In the genomic region with DNA sequence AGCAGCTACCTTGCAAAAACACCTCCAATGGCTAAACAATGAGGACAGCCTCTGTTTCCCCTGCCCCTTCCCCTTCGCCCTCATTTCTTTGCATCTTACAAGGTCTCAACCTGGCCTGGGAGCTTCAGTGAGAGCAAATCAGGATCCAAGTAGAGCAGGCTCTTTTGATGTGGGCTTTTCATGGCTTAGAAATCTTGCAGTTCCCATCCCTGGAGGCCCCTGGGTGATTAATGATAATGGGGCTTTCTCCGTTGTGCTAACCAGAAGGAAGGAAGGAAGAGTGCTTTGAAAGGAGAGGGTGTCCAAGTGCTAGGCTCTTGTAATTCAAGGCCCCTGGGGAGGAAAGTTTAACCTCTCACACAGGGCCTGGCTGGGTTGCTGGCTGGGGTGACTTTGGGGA, we compare ENCODE assay signal across 30 cellular contexts. TPM values are rescaled to one million over a fixed set of nuclear protein-coding genes. Genes with fewer than 3 reads are reported as not detected.
"Had no signal": no experiment of that assay in that cellular context is flagged by ENCODE, and none has a peak within 500 bp of the region (broad histone marks: within the 10 kb centered on the region; RNA-seq: fewer than 3 reads in every experiment).

No MANE protein-coding gene starts in this region.

- H3K27me3 Mint-ChIP-seq: activated CD4-positive, alpha-beta memory T cell treated with anti-CD3 and anti-CD28 coated beads, Interleukin-2, amount 10 ng/mL, durations not matched to agents 7 days and 5 days; activated CD4-positive, alpha-beta T cell treated with anti-CD3 and anti-CD28 coated beads, Interleukin-2, amount 10 ng/mL, durations not matched to agents 7 days and 5 days had no signal

- DNase-seq: activated CD4-positive, alpha-beta memory T cell treated with anti-CD3 and anti-CD28 coated beads, Interleukin-2, amount 10 ng/mL, durations not matched to agents 7 days and 5 days; activated CD4-positive, alpha-beta T cell treated with anti-CD3 and anti-CD28 coated beads for 1 hour; activated CD4-positive, alpha-beta T cell treated with anti-CD3 and anti-CD28 coated beads for 4 hours; activated CD4-positive, alpha-beta T cell treated with anti-CD3 and anti-CD28 coated beads, Interleukin-2, amount 10 ng/mL, durations not matched to agents 7 days and 5 days; activated CD4-positive, alpha-beta T cell treated with anti-CD3 and anti-CD28 coated beads, Interleukin-2, amount 50 U/mL, for 4 hours; activated CD8-positive, alpha-beta memory T cell treated with anti-CD3 and anti-CD28 coated beads, Interleukin-2, amount 50 U/mL, for 48 hours; activated gamma-delta T cell; activated naive CD4-positive, alpha-beta T cell; activated naive CD4-positive, alpha-beta T cell treated with anti-CD3 and anti-CD28 coated beads, Interleukin-2, amount 10 ng/mL, durations not matched to agents 7 days and 5 days; activated naive CD8-positive, alpha-beta T cell treated with anti-CD3 and anti-CD28 coated beads, Interleukin-2, amount 10 ng/mL, durations not matched to agents 7 days and 5 days; activated T-cell treated with anti-CD3 and anti-CD28 coated beads for 4 hours; activated T-cell treated with anti-CD3 and anti-CD28 coated beads, Interleukin-2, amount 50 U/mL, for 24 hours; activated T-cell treated with anti-CD3 and anti-CD28 coated beads, Interleukin-2, amount 50 U/mL, for 72 hours; dorsolateral prefrontal cortex; effector memory CD4-positive, alpha-beta T cell; endodermal cell; foreskin fibroblast; head of caudate nucleus; T-helper 2 cell had no signal

- H3K4me1 ChIP-seq: ascending aorta, breast epithelium had no signal

- H3K36me3 Mint-ChIP-seq: activated naive CD4-positive, alpha-beta T cell treated with anti-CD3 and anti-CD28 coated beads, Interleukin-2, amount 10 ng/mL, durations not matched to agents 7 days and 5 days; activated naive CD4-positive, alpha-beta T cell treated with anti-CD3 and anti-CD28 coated beads, Interleukin-2, amount 50 U/mL, for 72 hours; activated naive CD8-positive, alpha-beta T cell treated with anti-CD3 and anti-CD28 coated beads, Interleukin-2, amount 10 ng/mL, durations not matched to agents 7 days and 5 days; brain; WTC11 had no signal

- H3K4me3 Mint-ChIP-seq: activated CD4-positive, alpha-beta memory T cell treated with anti-CD3 and anti-CD28 coated beads, Interleukin-2, amount 10 ng/mL, durations not matched to agents 7 days and 5 days; activated CD4-positive, alpha-beta T cell treated with anti-CD3 and anti-CD28 coated beads, Interleukin-2, amount 10 ng/mL, durations not matched to agents 7 days and 5 days; activated naive CD4-positive, alpha-beta T cell treated with anti-CD3 and anti-CD28 coated beads, Interleukin-2, amount 10 ng/mL, durations not matched to agents 7 days and 5 days; activated naive CD8-positive, alpha-beta T cell treated with anti-CD3 and anti-CD28 coated beads, Interleukin-2, amount 10 ng/mL, durations not matched to agents 7 days and 5 days; activated T-cell treated with anti-CD3 and anti-CD28 coated beads, Interleukin-2, amount 50 U/mL, for 24 hours; activated T-cell treated with anti-CD3 and anti-CD28 coated beads, Interleukin-2, amount 50 U/mL, for 72 hours; brain; central memory CD8-positive, alpha-beta T cell; dendritic cell treated with granulocyte-macrophage colony-stimulating factor and Interleukin-4, amounts not matched to agents 40 ng/mL and 50 ng/mL, for 4 days; endodermal cell; WTC11 had no signal

- H3K27ac ChIP-seq: ascending aorta, breast epithelium, cardiac muscle cell, coronary artery, dorsolateral prefrontal cortex, VCaP had no signal

- H3K4me3 ChIP-seq: ascending aorta, breast epithelium, cardiac muscle cell, coronary artery, dorsolateral prefrontal cortex had no signal

- H3K9me3 ChIP-seq: ascending aorta, breast epithelium had no signal

- H3K27ac Mint-ChIP-seq: activated CD4-positive, alpha-beta memory T cell treated with anti-CD3 and anti-CD28 coated beads, Interleukin-2, amount 10 ng/mL, durations not matched to agents 7 days and 5 days; activated CD4-positive, alpha-beta T cell treated with anti-CD3 and anti-CD28 coated beads, Interleukin-2, amount 10 ng/mL, durations not matched to agents 7 days and 5 days; activated naive CD4-positive, alpha-beta T cell treated with anti-CD3 and anti-CD28 coated beads, Interleukin-2, amount 10 ng/mL, durations not matched to agents 7 days and 5 days; activated naive CD4-positive, alpha-beta T cell treated with anti-CD3 and anti-CD28 coated beads, Interleukin-2, amount 50 U/mL, for 72 hours; activated naive CD8-positive, alpha-beta T cell treated with anti-CD3 and anti-CD28 coated beads, Interleukin-2, amount 10 ng/mL, durations not matched to agents 7 days and 5 days; activated T-cell treated with anti-CD3 and anti-CD28 coated beads, Interleukin-2, amount 50 U/mL, for 24 hours; activated T-cell treated with anti-CD3 and anti-CD28 coated beads, Interleukin-2, amount 50 U/mL, for 72 hours; dendritic cell treated with granulocyte-macrophage colony-stimulating factor and Interleukin-4, amounts not matched to agents 40 ng/mL and 50 ng/mL, for 4 days; endodermal cell; WTC11 had no signal

- H3K27me3 ChIP-seq: ascending aorta, breast epithelium, cardiac muscle cell had no signal

- H3K9me3 Mint-ChIP-seq: activated CD4-positive, alpha-beta memory T cell treated with anti-CD3 and anti-CD28 coated beads, Interleukin-2, amount 10 ng/mL, durations not matched to agents 7 days and 5 days; activated CD4-positive, alpha-beta T cell treated with anti-CD3 and anti-CD28 coated beads, Interleukin-2, amount 10 ng/mL, durations not matched to agents 7 days and 5 days; activated naive CD4-positive, alpha-beta T cell treated with anti-CD3 and anti-CD28 coated beads, Interleukin-2, amount 10 ng/mL, durations not matched to agents 7 days and 5 days; activated naive CD4-positive, alpha-beta T cell treated with anti-CD3 and anti-CD28 coated beads, Interleukin-2, amount 50 U/mL, for 72 hours; activated naive CD8-positive, alpha-beta T cell treated with anti-CD3 and anti-CD28 coated beads, Interleukin-2, amount 10 ng/mL, durations not matched to agents 7 days and 5 days; activated T-cell treated with anti-CD3 and anti-CD28 coated beads, Interleukin-2, amount 50 U/mL, for 24 hours; activated T-cell treated with anti-CD3 and anti-CD28 coated beads, Interleukin-2, amount 50 U/mL, for 72 hours; central memory CD8-positive, alpha-beta T cell; dendritic cell treated with granulocyte-macrophage colony-stimulating factor and Interleukin-4, amounts not matched to agents 40 ng/mL and 50 ng/mL, for 4 days; endodermal cell; WTC11 had no signal

- H3K36me3 ChIP-seq: ascending aorta, breast epithelium, cardiac muscle cell had no signal

- ATAC-seq: activated naive CD4-positive, alpha-beta T cell treated with anti-CD3 and anti-CD28 coated beads, Interleukin-2, amount 50 U/mL, for 72 hours; activated T-cell treated with anti-CD3 and anti-CD28 coated beads, Interleukin-2, amount 50 U/mL, for 72 hours; esophagus mucosa; WTC11 had no signal

- H3K4me1 Mint-ChIP-seq: activated CD4-positive, alpha-beta memory T cell treated with anti-CD3 and anti-CD28 coated beads, Interleukin-2, amount 10 ng/mL, durations not matched to agents 7 days and 5 days; activated CD4-positive, alpha-beta T cell treated with anti-CD3 and anti-CD28 coated beads, Interleukin-2, amount 10 ng/mL, durations not matched to agents 7 days and 5 days; activated naive CD4-positive, alpha-beta T cell treated with anti-CD3 and anti-CD28 coated beads, Interleukin-2, amount 10 ng/mL, durations not matched to agents 7 days and 5 days; activated naive CD8-positive, alpha-beta T cell treated with anti-CD3 and anti-CD28 coated beads, Interleukin-2, amount 10 ng/mL, durations not matched to agents 7 days and 5 days; central memory CD8-positive, alpha-beta T cell; endodermal cell had no signal

RNA-seq across cellular contexts. Expression of gene IRX3, which starts 18.5 kb away (rescaled TPM):
- total RNA-seq: activated CD4-positive, alpha-beta T cell treated with anti-CD3 and anti-CD28 coated beads, Interleukin-2, amount 10 ng/mL, durations not matched to agents 7 days and 5 days; activated naive CD4-positive, alpha-beta T cell treated with anti-CD3 and anti-CD28 coated beads, Interleukin-2, amount 50 U/mL, for 72 hours; activated naive CD8-positive, alpha-beta T cell treated with anti-CD3 and anti-CD28 coated beads, Interleukin-2, amount 10 ng/mL, durations not matched to agents 7 days and 5 days had no signal
